Comparison of ENCODE assay signal across 1 cellular context in genomic region chr12:2282321-2282720, GRCh38.
TF ChIP-seq lines count a peak whose summit lies in the region.

No MANE protein-coding gene starts in this region.

TF ChIP-seq in IMR-90, 13 proteins besides CTCF, POLR2A, EP300 and RAD21:
- no peak for TF ChIP-seq ELK1 (IDR thresholded peaks at IDR 0.05; ENCODE audit: borderline replicate concordance, low read depth, low read length)
- no peak for TF ChIP-seq RCOR1 (IDR thresholded peaks at IDR 0.05; ENCODE audit: insufficient replicate concordance, low read length)
- TF ChIP-seq SMC3 (IDR thresholded peaks at IDR 0.05; ENCODE audit: low read depth, low read length), result 0 out of 2 replicates have a peak, but pooled peaks have one; percentile 15
- TF ChIP-seq FOS (IDR thresholded peaks at IDR 0.05; ENCODE audit: low read depth, low read length), result no peak
- no peak for TF ChIP-seq CHD1 (IDR thresholded peaks at IDR 0.05; ENCODE audit: low read depth, low read length)
